Comparison of ENCODE assay signal across 17 cellular contexts in genomic region chr7:133650487-133651292, GRCh38.
DNase-seq lines count a peak whose midpoint lies in the region; ATAC-seq and TF ChIP-seq lines count a peak whose summit lies in the region.
"Had no signal": no experiment of that assay in that cellular context is flagged by ENCODE, and none has a peak within 500 bp of the region (broad histone marks: within the 10 kb centered on the region; RNA-seq: fewer than 3 reads in every experiment).

No MANE protein-coding gene starts in this region.

- H3K4me3 ChIP-seq in NB4 (ENCODE audit: low read depth, low read length) (no peak overlapping the region), mucosa of descending colon (no peak overlapping the region)
- H3K4me3 ChIP-seq: Peyer's patch, skin epidermis had no signal

- no peaks in the 10 kb centered on the region for H3K36me3 ChIP-seq in mucosa of descending colon (ENCODE audit: low read depth)
- H3K36me3 ChIP-seq: Peyer's patch had no signal

- TF ChIP-seq CTCF in NB4 (IDR thresholded peaks at IDR 0.05; ENCODE audit: low read depth, low read length) (no peak), endothelial cell (IDR thresholded peaks at IDR 0.05; ENCODE audit: unreplicated experiment) (no peak), mucosa of descending colon (IDR thresholded peaks at IDR 0.05) (no peak)

- H3K4me3 Mint-ChIP-seq in endothelial cell (ENCODE audit: unreplicated experiment): no peak overlapping the region
- H3K4me3 Mint-ChIP-seq: activated naive CD4-positive, alpha-beta T cell treated with anti-CD3 and anti-CD28 coated beads, Interleukin-2, amount 50 U/mL, for 24 hours; activated T-cell treated with anti-CD3 and anti-CD28 coated beads, Interleukin-2, amount 50 U/mL, for 24 hours had no signal

- DNase-seq in Caki2 (ENCODE audit: low read depth) (peak; percentile 2), NB4 (ENCODE audit: low read depth) (peak; percentile 84), endothelial cell (ENCODE audit: low spot score) (no peak), mucosa of descending colon (no peak), NCI-H510A treated with DMSO at 0.1 percent for 48 hours (lab: John Stamatoyannopoulos, UW) (no peak), NCI-H82 (lab: John Stamatoyannopoulos, UW) (no peak), retina (no peak)
- no peak for DNase-seq in effector CD8-positive, alpha-beta T cell (lab: John Stamatoyannopoulos, UW)
- DNase-seq: activated T-cell treated with anti-CD3 and anti-CD28 coated beads, Interleukin-2, amount 50 U/mL, for 24 hours; NCI-H1092; NCI-H2081 treated with DMSO at 0.1 percent for 48 hours; NCI-H774; Peyer's patch; stimulated activated CD4-positive, alpha-beta T cell treated with anti-CD3 and anti-CD28 coated beads, Interleukin-4, amount 100 ng/mL, for 24 hours had no signal

- no peaks in the 10 kb centered on the region for H3K9me3 Mint-ChIP-seq in endothelial cell (ENCODE audit: unreplicated experiment)
- H3K9me3 Mint-ChIP-seq: activated naive CD4-positive, alpha-beta T cell treated with anti-CD3 and anti-CD28 coated beads, Interleukin-2, amount 50 U/mL, for 24 hours; activated T-cell treated with anti-CD3 and anti-CD28 coated beads, Interleukin-2, amount 50 U/mL, for 24 hours had no signal

- no peaks in the 10 kb centered on the region for H3K4me1 Mint-ChIP-seq in endothelial cell (ENCODE audit: unreplicated experiment)
- H3K4me1 Mint-ChIP-seq: activated naive CD4-positive, alpha-beta T cell treated with anti-CD3 and anti-CD28 coated beads, Interleukin-2, amount 50 U/mL, for 24 hours had no signal

- H3K4me1 ChIP-seq in mucosa of descending colon (ENCODE audit: low read depth): peaks cover 5% of the 10 kb centered on the region
- H3K4me1 ChIP-seq: Peyer's patch had no signal

- no peaks in the 10 kb centered on the region for H3K36me3 Mint-ChIP-seq in endothelial cell (ENCODE audit: low read depth, unreplicated experiment)

- peak; percentile 61 for ATAC-seq in mucosa of descending colon
- ATAC-seq: left lobe of liver had no signal

- no peak for TF ChIP-seq POLR2A in NB4 (IDR thresholded peaks at IDR 0.05; ENCODE audit: extremely low read depth, insufficient read length)

- no peaks in the 10 kb centered on the region for H3K9me3 ChIP-seq in mucosa of descending colon
- H3K9me3 ChIP-seq: Peyer's patch had no signal

- H3K27ac Mint-ChIP-seq in endothelial cell (ENCODE audit: unreplicated experiment): peak overlapping the region; percentile 48
- H3K27ac Mint-ChIP-seq: activated naive CD4-positive, alpha-beta T cell treated with anti-CD3 and anti-CD28 coated beads, Interleukin-2, amount 50 U/mL, for 24 hours; activated T-cell treated with anti-CD3 and anti-CD28 coated beads, Interleukin-2, amount 50 U/mL, for 24 hours had no signal

- intact Hi-C loops in mucosa of descending colon (cut with DNase I, micrococcal nuclease): no loop called here

- in situ Hi-C loops in Caki2 (cut with HindIII; ENCODE audit: low pct_unique_long_range_greater_than_20kb, low sequenced_read_pairs): no loop called here

- H3K27me3 Mint-ChIP-seq in endothelial cell (ENCODE audit: unreplicated experiment): no peaks in the 10 kb centered on the region
- H3K27me3 Mint-ChIP-seq: activated naive CD4-positive, alpha-beta T cell treated with anti-CD3 and anti-CD28 coated beads, Interleukin-2, amount 50 U/mL, for 24 hours; activated T-cell treated with anti-CD3 and anti-CD28 coated beads, Interleukin-2, amount 50 U/mL, for 24 hours had no signal

Comparison
In these comparisons a context has a peak if more than half of its experiments do, and no peak if none do; other contexts are left out.
1. DNase-seq: peak in Caki2 (single experiment) and NB4 (single experiment); none in endothelial cell (single experiment), mucosa of descending colon (0 of 3), NCI-H510A treated with DMSO at 0.1 percent for 48 hours (single experiment), effector CD8-positive, alpha-beta T cell (single experiment), NCI-H82 (single experiment) and retina (single experiment).